In the genomic region with DNA sequence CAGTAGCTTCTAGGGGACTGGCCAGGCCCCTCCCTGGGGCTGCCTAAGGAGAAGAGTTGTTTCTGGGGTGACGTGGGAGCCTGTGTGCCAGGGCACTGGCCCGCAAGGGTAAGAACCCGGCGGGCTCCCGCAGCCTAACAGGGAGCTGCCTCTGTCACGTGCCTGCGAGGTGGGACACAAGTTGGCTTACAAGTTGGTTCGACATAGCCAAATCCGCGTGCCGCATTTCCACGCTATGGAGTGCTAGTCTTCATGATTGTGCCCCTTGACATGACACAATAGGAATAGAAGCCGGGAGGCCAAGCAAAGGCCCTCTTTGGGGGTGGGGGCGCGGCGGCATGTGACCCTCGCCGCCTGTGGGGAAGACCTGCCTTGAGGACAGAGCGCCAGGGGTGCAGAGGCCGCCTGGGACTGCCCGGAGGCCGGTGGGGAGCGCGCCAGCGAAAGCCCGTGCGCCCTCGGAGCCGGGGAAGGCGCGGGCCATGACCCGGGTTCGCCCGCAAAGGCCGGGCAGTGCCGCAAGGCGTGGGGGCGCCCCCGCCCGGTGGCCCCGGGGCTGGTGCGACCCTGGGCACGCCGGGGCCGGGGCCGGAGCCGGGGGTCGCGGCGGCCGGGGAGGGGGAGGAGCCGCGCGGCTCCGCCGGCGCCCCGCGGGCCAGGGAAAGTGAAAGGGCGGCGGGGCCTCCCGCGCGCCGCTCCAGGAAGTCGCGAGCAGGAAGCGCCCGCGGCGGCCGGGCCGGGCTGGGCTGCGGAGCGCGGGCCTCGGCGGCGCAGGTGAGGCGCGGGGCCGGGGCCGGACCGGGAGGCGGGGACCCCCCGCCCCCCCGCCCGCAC, we compare ENCODE assay signal across 8 cellular contexts. TPM values are rescaled to one million over a fixed set of nuclear protein-coding genes. Genes with fewer than 3 reads are reported as not detected.
DNase-seq lines count a peak whose midpoint lies in the region; ATAC-seq lines count a peak whose summit lies in the region.

A gene (plus strand): TSS at position 702 of the 834 bp plus-strand sequence. CDS start 4,603 bp downstream, outside the sequence.

- peak; percentile 51 for DNase-seq in Daoy (ENCODE audit: low read depth)
- DNase-seq in NCI-H226 = peak; percentile 16
- DNase-seq in activated naive CD8-positive, alpha-beta T cell treated with anti-CD3 and anti-CD28 coated beads, Interleukin-2, amount 10 ng/mL, durations not matched to agents 7 days and 5 days = peak; percentile 76
- DNase-seq in right cardiac atrium = peak in 2 of 3 donors; percentile 63 to 72
- DNase-seq in sciatic nerve (ENCODE audit: low spot score) = peak; percentile 69
- no peak for DNase-seq in NCI-H2107 (lab: John Stamatoyannopoulos, UW)
- no peak for DNase-seq in effector CD4-positive, alpha-beta T cell

- peaks cover 19% of the 10 kb centered on the region for H3K36me3 Mint-ChIP-seq in activated naive CD8-positive, alpha-beta T cell treated with anti-CD3 and anti-CD28 coated beads, Interleukin-2, amount 10 ng/mL, durations not matched to agents 7 days and 5 days

- peaks cover 29% of the 10 kb centered on the region for H3K4me1 Mint-ChIP-seq in activated naive CD8-positive, alpha-beta T cell treated with anti-CD3 and anti-CD28 coated beads, Interleukin-2, amount 10 ng/mL, durations not matched to agents 7 days and 5 days

- H3K27ac ChIP-seq in right cardiac atrium (ENCODE audit: low read length) = peak within 1 kb of the TSS; percentile 45

- peak within 1 kb of the TSS; percentile 87 for H3K4me3 Mint-ChIP-seq in activated naive CD8-positive, alpha-beta T cell treated with anti-CD3 and anti-CD28 coated beads, Interleukin-2, amount 10 ng/mL, durations not matched to agents 7 days and 5 days

- peak within 1 kb of the TSS; percentile 97 for H3K4me3 ChIP-seq in right cardiac atrium (ENCODE audit: low read length)

- no peaks in the 10 kb centered on the region for H3K27me3 ChIP-seq in right cardiac atrium (ENCODE audit: control insufficient read depth, insufficient read depth)

- H3K9me3 Mint-ChIP-seq in activated naive CD8-positive, alpha-beta T cell treated with anti-CD3 and anti-CD28 coated beads, Interleukin-2, amount 10 ng/mL, durations not matched to agents 7 days and 5 days = no peaks in the 10 kb centered on the region

- POLR2A ChIA-PET in activated naive CD8-positive, alpha-beta T cell treated with anti-CD3 and anti-CD28 coated beads, Interleukin-2, amount 10 ng/mL, durations not matched to agents 7 days and 5 days (lab: Charles Lee) = interaction anchor here (0.7 to 3.5 kb wide), 11 partner anchors 8 to 618 kb away, joined by 3 to 32 read pairs (median 5); a partner anchor contains a TSS

- peaks cover 2% of the 10 kb centered on the region for H3K27me3 Mint-ChIP-seq in activated naive CD8-positive, alpha-beta T cell treated with anti-CD3 and anti-CD28 coated beads, Interleukin-2, amount 10 ng/mL, durations not matched to agents 7 days and 5 days

- peak within 1 kb of the TSS; percentile 88 for H3K27ac Mint-ChIP-seq in activated naive CD8-positive, alpha-beta T cell treated with anti-CD3 and anti-CD28 coated beads, Interleukin-2, amount 10 ng/mL, durations not matched to agents 7 days and 5 days

- WGBS in right cardiac atrium = 15% methylated on average over 83 of the region's 88 CpGs

- ATAC-seq in GM21515 (IDR thresholded peaks at IDR 0.05; ENCODE audit: unreplicated experiment) (peak; percentile 50), right cardiac atrium (peak; percentile 49 to 50), sciatic nerve (peak; percentile 33)
- peak; percentile 83 for ATAC-seq in activated naive CD8-positive, alpha-beta T cell treated with anti-CD3 and anti-CD28 coated beads, Interleukin-2, amount 10 ng/mL, durations not matched to agents 7 days and 5 days (ENCODE audit: low read depth)

- H3K4me1 ChIP-seq in right cardiac atrium (ENCODE audit: control insufficient read depth, insufficient read depth, low read length) = peaks cover 2% of the 10 kb centered on the region

- intact Hi-C loops in right cardiac atrium (cut with DNase I) = no loop called here
- intact Hi-C loops in sciatic nerve (cut with DNase I) = no loop called here

- no peaks in the 10 kb centered on the region for H3K9me3 ChIP-seq in right cardiac atrium (ENCODE audit: control insufficient read depth, low read length)

RNA-seq across cellular contexts. Expression of the gene that starts here (rescaled TPM):
- 10.9 and 23.2 TPM in 2 replicates for total RNA-seq in Daoy (2014; rRNA removed; shearing (Covaris generic))
- 10 to 100 TPM; 24.7 to 25.4 TPM for total RNA-seq in activated naive CD8-positive, alpha-beta T cell treated with anti-CD3 and anti-CD28 coated beads, Interleukin-2, amount 10 ng/mL, durations not matched to agents 7 days and 5 days
- 1 to 10 TPM; 2.7 to 2.9 (median 2.9) TPM for total RNA-seq in right cardiac atrium
- 1.9 TPM for polyA plus RNA-seq in right cardiac atrium
- 7.4 TPM for total RNA-seq in sciatic nerve

Comparison
In these comparisons a context has a peak if more than half of its experiments do, and no peak if none do; other contexts are left out.
1. DNase-seq: peak in Daoy (single experiment), NCI-H226 (single experiment), activated naive CD8-positive, alpha-beta T cell treated with anti-CD3 and anti-CD28 coated beads, Interleukin-2, amount 10 ng/mL, durations not matched to agents 7 days and 5 days (single experiment), right cardiac atrium (2 of 3) and sciatic nerve (single experiment); none in NCI-H2107 (single experiment) and effector CD4-positive, alpha-beta T cell (single experiment).
2. ATAC-seq: peak in every context shown above with its lines; median percentile 83 in activated naive CD8-positive, alpha-beta T cell treated with anti-CD3 and anti-CD28 coated beads, Interleukin-2, amount 10 ng/mL, durations not matched to agents 7 days and 5 days; 50 in GM21515; 50 in right cardiac atrium; 33 in sciatic nerve.